ENCODE assay signal across 8 cellular contexts in genomic region chr15:67033012-67033411, GRCh38. TPM values are rescaled to one million over a fixed set of nuclear protein-coding genes. Genes with fewer than 3 reads are reported as not detected.
DNase-seq lines count a peak whose midpoint lies in the region; ATAC-seq and TF ChIP-seq lines count a peak whose summit lies in the region.

No MANE protein-coding gene starts in this region.

- CTCF ChIA-PET in activated CD8-positive, alpha-beta T cell treated with anti-CD3 and anti-CD28 coated beads for 36 hours (lab: Charles Lee): interaction anchor here (0.7 to 1.5 kb wide), 2 partner anchors 29 to 68 kb away, joined by 3 read pairs; no protein-coding TSS in a partner anchor

- H2AFZ ChIP-seq in smooth muscle cell (ENCODE audit: low read depth): peak overlapping the region; percentile 89

- intact Hi-C loops in activated CD8-positive, alpha-beta T cell treated with anti-CD3 and anti-CD28 coated beads for 36 hours (cut with micrococcal nuclease): loop anchor here (5.0 kb wide), 1 partner anchor 34 kb away; the partner anchor contains the start of gene SMAD3
- intact Hi-C loops in sigmoid colon (cut with DNase I): no loop called here

- peak overlapping the region; percentile 57 for H3K4me3 Mint-ChIP-seq in activated CD8-positive, alpha-beta T cell treated with anti-CD3 and anti-CD28 coated beads for 36 hours
- H3K4me3 Mint-ChIP-seq in glutamatergic neuron (ENCODE audit: unreplicated experiment): peak overlapping the region; percentile 76

- no peak overlapping the region for H3K9ac ChIP-seq in smooth muscle cell (ENCODE audit: low read depth)

- H3K36me3 ChIP-seq in H7 (replicated peaks; ENCODE audit: control insufficient read depth, insufficient read depth, low read length) (no peaks in the 10 kb centered on the region), smooth muscle cell (ENCODE audit: low read depth) (no peaks in the 10 kb centered on the region), sigmoid colon (no peaks in the 10 kb centered on the region)

- H3K27ac Mint-ChIP-seq in activated CD8-positive, alpha-beta T cell treated with anti-CD3 and anti-CD28 coated beads for 36 hours: peak overlapping the region; percentile 1
- H3K27ac Mint-ChIP-seq in glutamatergic neuron (ENCODE audit: unreplicated experiment): no peak overlapping the region

- peaks cover 17% of the 10 kb centered on the region for H3K27me3 ChIP-seq in H7 (ENCODE audit: control insufficient read depth, insufficient read depth, low read length)
- no peaks in the 10 kb centered on the region for H3K27me3 ChIP-seq in smooth muscle cell (ENCODE audit: low read depth)
- peaks cover 0 to 18% (median 8%) of the 10 kb centered on the region in 3 donors for H3K27me3 ChIP-seq in sigmoid colon

- H3F3A ChIP-seq in smooth muscle cell (ENCODE audit: low read depth): peaks cover 10% of the 10 kb centered on the region

- no peak for TF ChIP-seq POLR2A in sigmoid colon (IDR thresholded peaks at IDR 0.05)

- H3K27ac ChIP-seq in smooth muscle cell (ENCODE audit: low read depth): no peak overlapping the region
- H3K27ac ChIP-seq in sigmoid colon: no peak overlapping the region

- H3K9me3 ChIP-seq in smooth muscle cell (replicated peaks; ENCODE audit: low read depth) (no peaks in the 10 kb centered on the region), sigmoid colon (no peaks in the 10 kb centered on the region)

- no peak for TF ChIP-seq EP300 in sigmoid colon (IDR thresholded peaks at IDR 0.05)

- H3K4me2 ChIP-seq in smooth muscle cell: peak overlapping the region; percentile 91

- no peaks in the 10 kb centered on the region for H3K36me3 Mint-ChIP-seq in activated CD8-positive, alpha-beta T cell treated with anti-CD3 and anti-CD28 coated beads for 36 hours (ENCODE audit: low read depth)
- no peaks in the 10 kb centered on the region for H3K36me3 Mint-ChIP-seq in glutamatergic neuron (ENCODE audit: unreplicated experiment)

- peak; percentile 60 for ATAC-seq in activated CD8-positive, alpha-beta T cell treated with anti-CD3 and anti-CD28 coated beads for 36 hours
- no peak for ATAC-seq in HG02973 (IDR thresholded peaks at IDR 0.05; ENCODE audit: unreplicated experiment)

- peak overlapping the region; percentile 40 for H3K4me3 ChIP-seq in H7 (ENCODE audit: insufficient read depth, low read depth, low read length)
- peak overlapping the region; percentile 38 for H3K4me3 ChIP-seq in smooth muscle cell
- peak overlapping the region in 1 of 4 donors; percentile 33 for H3K4me3 ChIP-seq in sigmoid colon

- POLR2A ChIA-PET in activated CD8-positive, alpha-beta T cell treated with anti-CD3 and anti-CD28 coated beads for 36 hours (lab: Charles Lee): interaction anchor here (1.2 kb wide), 1 partner anchor 30 kb away, joined by 3 read pairs; no protein-coding TSS in a partner anchor

- peaks cover 7% of the 10 kb centered on the region for H3K27me3 Mint-ChIP-seq in activated CD8-positive, alpha-beta T cell treated with anti-CD3 and anti-CD28 coated beads for 36 hours
- H3K27me3 Mint-ChIP-seq in glutamatergic neuron (ENCODE audit: unreplicated experiment): peaks cover 4% of the 10 kb centered on the region

- TF ChIP-seq CTCF in activated CD8-positive, alpha-beta T cell treated with anti-CD3 and anti-CD28 coated beads for 36 hours (IDR thresholded peaks at IDR 0.05): no peak
- TF ChIP-seq CTCF in glutamatergic neuron (IDR thresholded peaks at IDR 0.05; ENCODE audit: partially characterized antibody, unreplicated experiment) (no peak), smooth muscle cell (IDR thresholded peaks at IDR 0.05; ENCODE audit: borderline replicate concordance, insufficient read depth, poor library complexity, severe bottlenecking) (no peak), sigmoid colon (IDR thresholded peaks at IDR 0.05) (no peak)

- DNase-seq in H7: peak; percentile 63
- DNase-seq in activated CD8-positive, alpha-beta T cell treated with anti-CD3 and anti-CD28 coated beads for 36 hours: peak; percentile 59
- no peak for DNase-seq in glutamatergic neuron
- no peak for DNase-seq in smooth muscle cell (lab: John Stamatoyannopoulos, UW; ENCODE audit: unreplicated experiment)
- DNase-seq in NCI-H1417 treated with DMSO at 0.1 percent for 48 hours (lab: John Stamatoyannopoulos, UW): no peak
- DNase-seq in sigmoid colon: no peak
- no peak for DNase-seq in AML-193 (lab: John Stamatoyannopoulos, UW)

- WGBS in smooth muscle cell (ENCODE audit: low lambda C conversion rate): 48% methylated on average over 12 of the region's 12 CpGs
- WGBS in sigmoid colon, 2 donors: 48 to 67% methylated on average over 12 of the region's 12 CpGs

- no peaks in the 10 kb centered on the region for H3K9me3 Mint-ChIP-seq in activated CD8-positive, alpha-beta T cell treated with anti-CD3 and anti-CD28 coated beads for 36 hours
- H3K9me3 Mint-ChIP-seq in glutamatergic neuron (ENCODE audit: unreplicated experiment): peaks cover 7% of the 10 kb centered on the region

- H4K20me1 ChIP-seq in smooth muscle cell (ENCODE audit: low read depth): no peaks in the 10 kb centered on the region

- no peaks in the 10 kb centered on the region for H3K79me2 ChIP-seq in smooth muscle cell (ENCODE audit: low read depth)

- peaks cover 32% of the 10 kb centered on the region for H3K4me1 ChIP-seq in smooth muscle cell (ENCODE audit: low read depth)
- peaks cover 0 to 14% (median 11%) of the 10 kb centered on the region in 4 donors for H3K4me1 ChIP-seq in sigmoid colon

- peaks cover 22% of the 10 kb centered on the region for H3K4me1 Mint-ChIP-seq in activated CD8-positive, alpha-beta T cell treated with anti-CD3 and anti-CD28 coated beads for 36 hours (ENCODE audit: low read depth)
- H3K4me1 Mint-ChIP-seq in glutamatergic neuron (ENCODE audit: low read depth, unreplicated experiment): peaks cover 9% of the 10 kb centered on the region

RNA-seq across cellular contexts. Expression of gene SMAD3, which starts 32.4 kb away (rescaled TPM):
- 29.2 and 30.8 TPM in 2 replicates for total RNA-seq in H7 (2014; rRNA removed; shearing (Covaris generic))
- total RNA-seq in activated CD8-positive, alpha-beta T cell treated with anti-CD3 and anti-CD28 coated beads for 36 hours: 10 to 100 TPM; 22.3 to 24.7 TPM
- total RNA-seq in glutamatergic neuron (ENCODE audit: unreplicated experiment) (5.0 TPM), smooth muscle cell (21.9 and 25.9 TPM in 2 replicates), sigmoid colon (10 to 100 TPM; 17.8 to 28.2 (median 18.4) TPM)
- polyA plus RNA-seq in smooth muscle cell (20.2 and 27.7 TPM in 2 replicates), sigmoid colon (10 to 100 TPM; 12.5 to 23.2 (median 13.8) TPM)

Comparison
In these comparisons a context has a peak if more than half of its experiments do, and no peak if none do; other contexts are left out.
1. DNase-seq: peak in H7 (single experiment) and activated CD8-positive, alpha-beta T cell treated with anti-CD3 and anti-CD28 coated beads for 36 hours (single experiment); none in glutamatergic neuron (single experiment), smooth muscle cell (single experiment), NCI-H1417 treated with DMSO at 0.1 percent for 48 hours (single experiment), sigmoid colon (single experiment) and AML-193 (0 of 2).